1 cellular context compared by ENCODE assay signal in genomic region chr13:112574476-112575294, GRCh38.
TF ChIP-seq lines count a peak whose summit lies in the region.

No MANE protein-coding gene starts in this region.

TF ChIP-seq in WTC11, 78 proteins besides CTCF, POLR2A, EP300 and RAD21 (continued from another document):
- TF ChIP-seq, protein P1, sequence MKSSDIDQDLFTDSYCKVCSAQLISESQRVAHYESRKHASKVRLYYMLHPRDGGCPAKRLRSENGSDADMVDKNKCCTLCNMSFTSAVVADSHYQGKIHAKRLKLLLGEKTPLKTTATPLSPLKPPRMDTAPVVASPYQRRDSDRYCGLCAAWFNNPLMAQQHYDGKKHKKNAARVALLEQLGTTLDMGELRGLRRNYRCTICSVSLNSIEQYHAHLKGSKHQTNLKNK (CRISPR knock-in tag; IDR thresholded peaks at IDR 0.05) = no peak
- TF ChIP-seq ZNF425 (CRISPR knock-in tag; conservative IDR thresholded peaks at IDR 0.05) (no peak), EMX1 (CRISPR knock-in tag; IDR thresholded peaks at IDR 0.05) (no peak), CDX4 (CRISPR knock-in tag; IDR thresholded peaks at IDR 0.05; ENCODE audit: borderline replicate concordance) (no peak)
- TF ChIP-seq, protein P2, sequence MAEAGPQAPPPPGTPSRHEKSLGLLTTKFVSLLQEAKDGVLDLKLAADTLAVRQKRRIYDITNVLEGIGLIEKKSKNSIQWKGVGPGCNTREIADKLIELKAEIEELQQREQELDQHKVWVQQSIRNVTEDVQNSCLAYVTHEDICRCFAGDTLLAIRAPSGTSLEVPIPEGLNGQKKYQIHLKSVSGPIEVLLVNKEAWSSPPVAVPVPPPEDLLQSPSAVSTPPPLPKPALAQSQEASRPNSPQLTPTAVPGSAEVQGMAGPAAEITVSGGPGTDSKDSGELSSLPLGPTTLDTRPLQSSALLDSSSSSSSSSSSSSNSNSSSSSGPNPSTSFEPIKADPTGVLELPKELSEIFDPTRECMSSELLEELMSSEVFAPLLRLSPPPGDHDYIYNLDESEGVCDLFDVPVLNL (CRISPR knock-in tag; IDR thresholded peaks at IDR 0.05; ENCODE audit: borderline replicate concordance, low read depth) = no peak
TF ChIP-seq in WTC11: peak in this region for 0.
